1 cellular context compared by ENCODE assay signal in genomic region chr20:38424404-38424803, GRCh38.
TF ChIP-seq lines count a peak whose summit lies in the region.

No MANE protein-coding gene starts in this region.

TF ChIP-seq in GM12878, 131 proteins besides CTCF, POLR2A, EP300 and RAD21:
- TF ChIP-seq E2F8 (IDR thresholded peaks at IDR 0.05; ENCODE audit: low read depth, partially characterized antibody) (no peak), CREM (IDR thresholded peaks at IDR 0.05; ENCODE audit: low read depth) (no peak), POLR2AphosphoS5 (IDR thresholded peaks at IDR 0.05; ENCODE audit: low read length) (peak; percentile 62; the same call in 1 of the 2 replicates), ZNF384 (IDR thresholded peaks at IDR 0.05; ENCODE audit: borderline replicate concordance, low read depth, low read length) (no peak)
- TF ChIP-seq, protein P1, sequence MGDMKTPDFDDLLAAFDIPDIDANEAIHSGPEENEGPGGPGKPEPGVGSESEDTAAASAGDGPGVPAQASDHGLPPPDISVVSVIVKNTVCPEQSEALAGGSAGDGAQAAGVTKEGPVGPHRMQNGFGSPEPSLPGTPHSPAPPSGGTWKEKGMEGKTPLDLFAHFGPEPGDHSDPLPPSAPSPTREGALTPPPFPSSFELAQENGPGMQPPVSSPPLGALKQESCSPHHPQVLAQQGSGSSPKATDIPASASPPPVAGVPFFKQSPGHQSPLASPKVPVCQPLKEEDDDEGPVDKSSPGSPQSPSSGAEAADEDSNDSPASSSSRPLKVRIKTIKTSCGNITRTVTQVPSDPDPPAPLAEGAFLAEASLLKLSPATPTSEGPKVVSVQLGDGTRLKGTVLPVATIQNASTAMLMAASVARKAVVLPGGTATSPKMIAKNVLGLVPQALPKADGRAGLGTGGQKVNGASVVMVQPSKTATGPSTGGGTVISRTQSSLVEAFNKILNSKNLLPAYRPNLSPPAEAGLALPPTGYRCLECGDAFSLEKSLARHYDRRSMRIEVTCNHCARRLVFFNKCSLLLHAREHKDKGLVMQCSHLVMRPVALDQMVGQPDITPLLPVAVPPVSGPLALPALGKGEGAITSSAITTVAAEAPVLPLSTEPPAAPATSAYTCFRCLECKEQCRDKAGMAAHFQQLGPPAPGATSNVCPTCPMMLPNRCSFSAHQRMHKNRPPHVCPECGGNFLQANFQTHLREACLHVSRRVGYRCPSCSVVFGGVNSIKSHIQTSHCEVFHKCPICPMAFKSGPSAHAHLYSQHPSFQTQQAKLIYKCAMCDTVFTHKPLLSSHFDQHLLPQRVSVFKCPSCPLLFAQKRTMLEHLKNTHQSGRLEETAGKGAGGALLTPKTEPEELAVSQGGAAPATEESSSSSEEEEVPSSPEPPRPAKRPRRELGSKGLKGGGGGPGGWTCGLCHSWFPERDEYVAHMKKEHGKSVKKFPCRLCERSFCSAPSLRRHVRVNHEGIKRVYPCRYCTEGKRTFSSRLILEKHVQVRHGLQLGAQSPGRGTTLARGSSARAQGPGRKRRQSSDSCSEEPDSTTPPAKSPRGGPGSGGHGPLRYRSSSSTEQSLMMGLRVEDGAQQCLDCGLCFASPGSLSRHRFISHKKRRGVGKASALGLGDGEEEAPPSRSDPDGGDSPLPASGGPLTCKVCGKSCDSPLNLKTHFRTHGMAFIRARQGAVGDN (IDR thresholded peaks at IDR 0.05) = no peak
